17 cellular contexts compared by ENCODE assay signal in the genomic region with DNA sequence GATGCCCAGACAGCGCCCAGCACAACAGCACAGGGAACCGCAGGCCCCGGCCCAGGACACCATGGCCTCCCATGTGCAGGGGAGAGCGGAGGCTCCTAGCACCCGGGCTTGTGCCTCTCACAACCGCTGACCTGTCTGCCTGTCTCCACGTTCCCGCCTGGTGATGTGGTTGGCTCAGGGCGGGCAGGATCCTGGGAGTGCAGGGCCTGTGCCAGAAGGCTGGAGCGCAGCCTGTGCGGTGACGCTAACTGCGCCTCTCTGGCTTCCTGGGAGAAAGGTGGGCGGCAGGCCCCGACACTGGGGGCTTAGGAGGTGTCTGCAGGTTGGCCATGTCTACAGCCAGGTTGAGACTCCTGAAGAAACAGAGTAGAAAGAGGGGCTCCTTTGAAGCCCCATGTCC. TPM values are rescaled to one million over a fixed set of nuclear protein-coding genes. Genes with fewer than 3 reads are reported as not detected.
"Had no signal": no experiment of that assay in that cellular context is flagged by ENCODE, and none has a peak within 500 bp of the region (broad histone marks: within the 10 kb centered on the region; RNA-seq: fewer than 3 reads in every experiment).

No MANE protein-coding gene starts in this region.

- H3K27ac Mint-ChIP-seq: activated CD4-positive, alpha-beta memory T cell treated with anti-CD3 and anti-CD28 coated beads, Interleukin-2, amount 10 ng/mL, durations not matched to agents 7 days and 5 days; activated CD4-positive, alpha-beta T cell treated with anti-CD3 and anti-CD28 coated beads for 36 hours; activated naive CD8-positive, alpha-beta T cell treated with anti-CD3 and anti-CD28 coated beads, Interleukin-2, amount 50 U/mL, for 24 hours; activated T-cell treated with anti-CD3 and anti-CD28 coated beads, Interleukin-2, amount 50 U/mL, for 72 hours; immature natural killer cell; naive thymus-derived CD8-positive, alpha-beta T cell; stimulated activated memory B cell treated with anti-CD40 and anti-IgM and Interleukin-4, amounts not matched to agents 10 μg/mL and 1 μg/mL and 100 μg/mL, for 72 hours; T-helper 17 cell had no signal

- H3K9me3 ChIP-seq: ascending aorta, prostate gland, tibial artery had no signal

- H3K4me1 ChIP-seq: ascending aorta, prostate gland, tibial artery had no signal

- H3K27me3 ChIP-seq: ascending aorta had no signal

- H3K36me3 ChIP-seq: ascending aorta, prostate gland, tibial artery, WERI-Rb-1 had no signal

- H3K27ac ChIP-seq: ascending aorta, epithelial cell of prostate, prostate gland, tibial artery, WERI-Rb-1 had no signal

- DNase-seq: activated CD4-positive, alpha-beta memory T cell treated with anti-CD3 and anti-CD28 coated beads, Interleukin-2, amount 10 ng/mL, durations not matched to agents 7 days and 5 days; activated CD4-positive, alpha-beta T cell treated with anti-CD3 and anti-CD28 coated beads for 36 hours; activated naive CD4-positive, alpha-beta T cell; activated naive CD8-positive, alpha-beta T cell treated with anti-CD3 and anti-CD28 coated beads, Interleukin-2, amount 50 U/mL, for 24 hours; activated T-cell treated with anti-CD3 and anti-CD28 coated beads, Interleukin-2, amount 50 U/mL, for 72 hours; foreskin melanocyte; immature natural killer cell; occipital lobe; T-helper 17 cell; WERI-Rb-1 had no signal

- H3K4me3 ChIP-seq: ascending aorta, prostate gland, tibial artery had no signal

- H3K27me3 Mint-ChIP-seq: activated CD4-positive, alpha-beta memory T cell treated with anti-CD3 and anti-CD28 coated beads, Interleukin-2, amount 10 ng/mL, durations not matched to agents 7 days and 5 days; activated CD4-positive, alpha-beta T cell treated with anti-CD3 and anti-CD28 coated beads for 36 hours; activated naive CD8-positive, alpha-beta T cell treated with anti-CD3 and anti-CD28 coated beads, Interleukin-2, amount 50 U/mL, for 24 hours; stimulated activated memory B cell treated with anti-CD40 and anti-IgM and Interleukin-4, amounts not matched to agents 10 μg/mL and 1 μg/mL and 100 μg/mL, for 72 hours had no signal

- ATAC-seq: activated CD4-positive, alpha-beta T cell treated with anti-CD3 and anti-CD28 coated beads for 36 hours; activated naive CD8-positive, alpha-beta T cell treated with anti-CD3 and anti-CD28 coated beads, Interleukin-2, amount 50 U/mL, for 24 hours; activated T-cell treated with anti-CD3 and anti-CD28 coated beads, Interleukin-2, amount 50 U/mL, for 72 hours; naive thymus-derived CD8-positive, alpha-beta T cell; stimulated activated memory B cell treated with anti-CD40 and anti-IgM and Interleukin-4, amounts not matched to agents 10 μg/mL and 1 μg/mL and 100 μg/mL, for 72 hours; T-helper 17 cell had no signal

- H3K4me1 Mint-ChIP-seq: activated CD4-positive, alpha-beta memory T cell treated with anti-CD3 and anti-CD28 coated beads, Interleukin-2, amount 10 ng/mL, durations not matched to agents 7 days and 5 days; activated CD4-positive, alpha-beta T cell treated with anti-CD3 and anti-CD28 coated beads for 36 hours; activated naive CD8-positive, alpha-beta T cell treated with anti-CD3 and anti-CD28 coated beads, Interleukin-2, amount 50 U/mL, for 24 hours; immature natural killer cell; stimulated activated memory B cell treated with anti-CD40 and anti-IgM and Interleukin-4, amounts not matched to agents 10 μg/mL and 1 μg/mL and 100 μg/mL, for 72 hours; T-helper 17 cell had no signal

- H3K9me3 Mint-ChIP-seq: activated CD4-positive, alpha-beta memory T cell treated with anti-CD3 and anti-CD28 coated beads, Interleukin-2, amount 10 ng/mL, durations not matched to agents 7 days and 5 days; activated naive CD8-positive, alpha-beta T cell treated with anti-CD3 and anti-CD28 coated beads, Interleukin-2, amount 50 U/mL, for 24 hours; activated T-cell treated with anti-CD3 and anti-CD28 coated beads, Interleukin-2, amount 50 U/mL, for 72 hours; immature natural killer cell had no signal

- H3K4me3 Mint-ChIP-seq: activated CD4-positive, alpha-beta memory T cell treated with anti-CD3 and anti-CD28 coated beads, Interleukin-2, amount 10 ng/mL, durations not matched to agents 7 days and 5 days; activated CD4-positive, alpha-beta T cell treated with anti-CD3 and anti-CD28 coated beads for 36 hours; activated naive CD8-positive, alpha-beta T cell treated with anti-CD3 and anti-CD28 coated beads, Interleukin-2, amount 50 U/mL, for 24 hours; activated T-cell treated with anti-CD3 and anti-CD28 coated beads, Interleukin-2, amount 50 U/mL, for 72 hours; immature natural killer cell; naive thymus-derived CD8-positive, alpha-beta T cell; stimulated activated memory B cell treated with anti-CD40 and anti-IgM and Interleukin-4, amounts not matched to agents 10 μg/mL and 1 μg/mL and 100 μg/mL, for 72 hours; T-helper 17 cell had no signal

- H3K36me3 Mint-ChIP-seq: immature natural killer cell; naive thymus-derived CD8-positive, alpha-beta T cell; stimulated activated memory B cell treated with anti-CD40 and anti-IgM and Interleukin-4, amounts not matched to agents 10 μg/mL and 1 μg/mL and 100 μg/mL, for 72 hours had no signal

RNA-seq across cellular contexts. Expression of gene CPZ, which starts 48.7 kb away (rescaled TPM):
- total RNA-seq: activated CD4-positive, alpha-beta T cell treated with anti-CD3 and anti-CD28 coated beads for 36 hours; activated T-cell treated with anti-CD3 and anti-CD28 coated beads, Interleukin-2, amount 50 U/mL, for 72 hours; dermis microvascular lymphatic vessel endothelial cell; naive thymus-derived CD8-positive, alpha-beta T cell; T-helper 17 cell had no signal
